ENCODE assay signal across 8 cellular contexts in the genomic region with DNA sequence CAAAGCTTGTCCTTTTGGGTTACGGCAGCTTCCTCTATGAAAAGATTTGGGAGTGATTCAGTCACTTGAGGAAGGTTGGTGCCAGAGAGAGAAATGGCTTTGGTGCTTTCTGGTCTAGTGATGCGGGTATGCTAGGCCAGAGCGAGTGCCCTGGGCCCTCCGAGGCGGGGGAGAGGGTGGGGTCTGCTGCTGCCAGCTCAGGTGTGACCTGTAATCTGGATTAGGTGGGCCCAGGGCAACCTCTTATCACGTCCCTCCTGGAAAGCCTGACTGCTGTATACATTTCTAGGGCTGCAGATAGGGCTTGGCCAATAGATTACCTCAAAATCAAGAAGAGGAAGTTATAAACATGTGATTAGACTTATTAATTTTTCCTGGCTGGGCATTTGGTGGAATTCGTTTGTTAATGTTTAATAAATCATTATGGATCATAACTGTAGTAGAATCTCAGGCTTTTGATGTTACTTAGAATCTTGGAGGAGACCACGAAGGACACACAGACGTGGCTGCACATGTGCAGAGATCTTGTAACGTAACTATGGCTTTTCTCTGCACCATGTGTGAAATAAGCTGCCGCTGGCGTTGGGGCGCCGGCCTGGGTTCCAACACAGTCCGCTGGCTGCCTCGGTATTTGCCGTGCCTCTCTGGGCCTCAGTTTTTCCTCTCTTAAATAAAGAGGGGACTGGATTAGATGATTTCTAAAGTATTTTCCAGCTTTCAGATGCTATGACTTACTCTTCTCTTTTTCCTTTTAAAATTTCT. TPM values are rescaled to one million over a fixed set of nuclear protein-coding genes. Genes with fewer than 3 reads are reported as not detected.
DNase-seq lines count a peak whose midpoint lies in the region; ATAC-seq and TF ChIP-seq lines count a peak whose summit lies in the region.

No MANE protein-coding gene starts in this region.

- peak overlapping the region; percentile 94 for H3K27ac ChIP-seq in OCI-LY1 (ENCODE audit: low read depth, low read length, poor library complexity, severe bottlenecking)
- no peak overlapping the region for H3K27ac ChIP-seq in hepatocyte

- no peaks in the 10 kb centered on the region for H4K20me1 ChIP-seq in OCI-LY1 (ENCODE audit: insufficient read depth, low read length)
- H4K20me1 ChIP-seq in hepatocyte (ENCODE audit: insufficient read depth, poor library complexity, severe bottlenecking): no peaks in the 10 kb centered on the region

- no peaks in the 10 kb centered on the region for H3F3A ChIP-seq in OCI-LY1 (ENCODE audit: insufficient read depth, low read length)

- DNase-seq in activated CD8-positive, alpha-beta memory T cell treated with anti-CD3 and anti-CD28 coated beads, Interleukin-2, amount 50 U/mL, for 48 hours: peak; percentile 46
- DNase-seq in activated CD8-positive, alpha-beta memory T cell treated with anti-CD3 and anti-CD28 coated beads, Interleukin-2, amount 50 U/mL, for 4 hours: no peak
- DNase-seq in hepatocyte (ENCODE audit: low spot score) (no peak), D341Med (ENCODE audit: low spot score) (no peak)
- no peak for DNase-seq in stimulated activated naive B cell treated with anti-CD40 and anti-IgM and Interleukin-4, amounts not matched to agents 10 μg/mL and 1 μg/mL and 100 μg/mL, for 72 hours

- peaks cover 35% of the 10 kb centered on the region for H3K36me3 ChIP-seq in OCI-LY1 (ENCODE audit: insufficient read depth, low read length)
- no peaks in the 10 kb centered on the region for H3K36me3 ChIP-seq in hepatocyte (replicated peaks; ENCODE audit: insufficient read depth, low read depth)

- no peaks in the 10 kb centered on the region for H3K27me3 Mint-ChIP-seq in stimulated activated naive B cell treated with anti-CD40 and anti-IgM and Interleukin-4, amounts not matched to agents 10 μg/mL and 1 μg/mL and 100 μg/mL, for 72 hours

- no peak for ATAC-seq in stimulated activated naive B cell treated with anti-CD40 and anti-IgM and Interleukin-4, amounts not matched to agents 10 μg/mL and 1 μg/mL and 100 μg/mL, for 72 hours (replicated peaks)
- ATAC-seq in GM19463 (IDR thresholded peaks at IDR 0.05; ENCODE audit: unreplicated experiment) (no peak), GM18907 (IDR thresholded peaks at IDR 0.05; ENCODE audit: unreplicated experiment) (no peak)

- no peaks in the 10 kb centered on the region for H3K9me3 Mint-ChIP-seq in stimulated activated naive B cell treated with anti-CD40 and anti-IgM and Interleukin-4, amounts not matched to agents 10 μg/mL and 1 μg/mL and 100 μg/mL, for 72 hours

- no peak for TF ChIP-seq CTCF in OCI-LY1 (IDR thresholded peaks at IDR 0.05; ENCODE audit: low read length)
- TF ChIP-seq CTCF in hepatocyte (IDR thresholded peaks at IDR 0.05; ENCODE audit: poor library complexity): no peak

- peak overlapping the region; percentile 88 to 99 for H3K4me3 Mint-ChIP-seq in stimulated activated naive B cell treated with anti-CD40 and anti-IgM and Interleukin-4, amounts not matched to agents 10 μg/mL and 1 μg/mL and 100 μg/mL, for 72 hours

- H3K9me3 ChIP-seq in OCI-LY1 (ENCODE audit: low read length) (no peaks in the 10 kb centered on the region), hepatocyte (ENCODE audit: low read depth) (no peaks in the 10 kb centered on the region)

- peaks cover 59 to 60% of the 10 kb centered on the region in 2 donors for H3K36me3 Mint-ChIP-seq in stimulated activated naive B cell treated with anti-CD40 and anti-IgM and Interleukin-4, amounts not matched to agents 10 μg/mL and 1 μg/mL and 100 μg/mL, for 72 hours

- 86% methylated on average over 17 of the region's 17 CpGs for WGBS in hepatocyte (ENCODE audit: low lambda C conversion rate, missing lambda C conversion rate)

- no peaks in the 10 kb centered on the region for H3K9me2 ChIP-seq in OCI-LY1 (ENCODE audit: low read depth, low read length)
- no peaks in the 10 kb centered on the region for H3K9me2 ChIP-seq in hepatocyte (replicated peaks; ENCODE audit: insufficient read depth)

- H2AFZ ChIP-seq in OCI-LY1 (ENCODE audit: low read length): no peak overlapping the region
- H2AFZ ChIP-seq in hepatocyte: no peak overlapping the region

- H3K27ac Mint-ChIP-seq in stimulated activated naive B cell treated with anti-CD40 and anti-IgM and Interleukin-4, amounts not matched to agents 10 μg/mL and 1 μg/mL and 100 μg/mL, for 72 hours: peak overlapping the region; percentile 99

- H3K4me1 ChIP-seq in OCI-LY1 (ENCODE audit: insufficient read depth, low read length, severe bottlenecking) (peaks cover 69% of the 10 kb centered on the region), hepatocyte (ENCODE audit: insufficient read depth) (peaks cover 5% of the 10 kb centered on the region)

- H3K4me3 ChIP-seq in OCI-LY1 (ENCODE audit: low read depth, low read length, poor library complexity, severe bottlenecking): peak overlapping the region; percentile 63
- no peak overlapping the region for H3K4me3 ChIP-seq in hepatocyte

- no peaks in the 10 kb centered on the region for H3K27me3 ChIP-seq in OCI-LY1 (ENCODE audit: insufficient read depth, low read length)
- peaks cover 21% of the 10 kb centered on the region for H3K27me3 ChIP-seq in hepatocyte

- peaks cover 48 to 75% of the 10 kb centered on the region in 2 donors for H3K4me1 Mint-ChIP-seq in stimulated activated naive B cell treated with anti-CD40 and anti-IgM and Interleukin-4, amounts not matched to agents 10 μg/mL and 1 μg/mL and 100 μg/mL, for 72 hours

- H3K9ac ChIP-seq in OCI-LY1 (ENCODE audit: low read length): peak overlapping the region; percentile 60

- peaks cover 25% of the 10 kb centered on the region for H3K79me2 ChIP-seq in OCI-LY1 (ENCODE audit: insufficient read depth, low read length)
- H3K79me2 ChIP-seq in hepatocyte: peaks cover 24% of the 10 kb centered on the region

- peak overlapping the region; percentile 79 for H3K4me2 ChIP-seq in OCI-LY1 (ENCODE audit: low read length)
- H3K4me2 ChIP-seq in hepatocyte: peak overlapping the region; percentile 98

RNA-seq across cellular contexts. Expression of gene IRF8, which starts 1.2 kb away (rescaled TPM):
- total RNA-seq in hepatocyte: 7.2 and 8.4 TPM in 2 replicates
- polyA plus RNA-seq in hepatocyte: 4.7 and 6.9 TPM in 2 replicates
